21 cellular contexts compared by ENCODE assay signal in genomic region chr6:47714802-47715201, GRCh38. TPM values are rescaled to one million over a fixed set of nuclear protein-coding genes. Genes with fewer than 3 reads are reported as not detected.
A peak's percentile ranks its signal among the peaks of the same experiment; 100 is the strongest.
DNase-seq lines count a peak whose midpoint lies in the region; ATAC-seq, FAIRE-seq and TF ChIP-seq lines count a peak whose summit lies in the region.
"Had no signal": no experiment of that assay in that cellular context is flagged by ENCODE, and none has a peak within 500 bp of the region (broad histone marks: within the 10 kb centered on the region; RNA-seq: fewer than 3 reads in every experiment).

No MANE protein-coding gene starts in this region.

- TF ChIP-seq EP300 in K562 (IDR thresholded peaks at IDR 0.05; ENCODE audit: low read length) = no peak
- TF ChIP-seq EP300 in HepG2 (IDR thresholded peaks at IDR 0.05; ENCODE audit: low read depth in 2 of 2, low read length in 2 of 2) = no peak
- no peak for TF ChIP-seq EP300 in HepG2 (CRISPR knock-in tag; IDR thresholded peaks at IDR 0.05; ENCODE audit: borderline replicate concordance)

- POLR2A ChIA-PET in K562 (lab: Yijun Ruan, JAX) = no interaction called here
- POLR2A ChIA-PET in HepG2 (lab: Yijun Ruan, JAX) = no interaction called here

- intact Hi-C loops in K562 (cut with micrococcal nuclease) (no loop called here), HepG2 (cut with micrococcal nuclease; ENCODE audit: unreplicated experiment) (no loop called here)

- H3K9me3 ChIP-seq in K562 (replicated peaks; ENCODE audit: control insufficient read depth, insufficient read depth, low read depth, low read length) (no peaks in the 10 kb centered on the region), HepG2 (ENCODE audit: low read length) (no peaks in the 10 kb centered on the region)
- H3K9me3 ChIP-seq: BE2C had no signal

- peak; percentile 1 to 16 for DNase-seq in activated T-cell treated with anti-CD3 and anti-CD28 coated beads, Interleukin-2, amount 50 U/mL, for 72 hours
- DNase-seq in activated T-cell treated with anti-CD3 and anti-CD28 coated beads for 4 hours (no peak), RPMI7951 (ENCODE audit: low read depth) (peak; percentile 52), K562 (ENCODE audit: extremely low read depth in 1 of 4, low spot score in 3 of 4) (peak in 1 of 4 experiments; percentile 8), putamen (ENCODE audit: low spot score) (no peak), HepG2 (ENCODE audit: low spot score) (no peak)
- peak; percentile 10 to 54 for DNase-seq in stimulated activated naive CD8-positive, alpha-beta T cell treated with anti-CD3 and anti-CD28 coated beads, Interleukin-15, amount 100 ng/mL, for 72 hours
- DNase-seq: BE2C; CD4-positive, alpha-beta memory T cell; DMS79 treated with DMSO at 0.1 percent for 48 hours; GDM1; NCI-H1105; NCI-H187 treated with DMSO at 0.1 percent for 48 hours; NCI-H2171; NCI-H446 treated with DMSO at 0.1 percent for 48 hours; NCI-H774; SHP77 treated with DMSO at 0.1 percent for 48 hours had no signal

- H4K20me1 ChIP-seq in K562 (replicated peaks; ENCODE audit: control insufficient read depth, insufficient read depth, low read length) (no peaks in the 10 kb centered on the region), HepG2 (ENCODE audit: insufficient read depth, low read length) (no peaks in the 10 kb centered on the region)

- H3K4me3 Mint-ChIP-seq in activated T-cell treated with anti-CD3 and anti-CD28 coated beads, Interleukin-2, amount 50 U/mL, for 72 hours = no peak overlapping the region
- H3K4me3 Mint-ChIP-seq in stimulated activated naive CD8-positive, alpha-beta T cell treated with anti-CD3 and anti-CD28 coated beads, Interleukin-15, amount 100 ng/mL, for 72 hours = no peak overlapping the region
- H3K4me3 Mint-ChIP-seq: CD4-positive, alpha-beta memory T cell; GM23338 had no signal

- peak in 1 of 2 donors; percentile 24 for ATAC-seq in activated T-cell treated with anti-CD3 and anti-CD28 coated beads, Interleukin-2, amount 50 U/mL, for 72 hours (replicated peaks in 1 of 2)
- ATAC-seq in K562 (peak; percentile 49), GM18498 (IDR thresholded peaks at IDR 0.05; ENCODE audit: unreplicated experiment) (no peak), HepG2 (no peak)
- ATAC-seq in stimulated activated naive CD8-positive, alpha-beta T cell treated with anti-CD3 and anti-CD28 coated beads, Interleukin-15, amount 100 ng/mL, for 72 hours = peak; percentile 83
- ATAC-seq: GM23338 had no signal

- H3K27ac ChIP-seq in K562 (ENCODE audit: extremely low read depth, low read depth, low read length) (no peak overlapping the region), HepG2 (ENCODE audit: extremely low read length, insufficient read depth, low read length) (no peak overlapping the region)

- BruUV-seq in K562 (replicated peaks; lab: Mats Ljungman, UMichigan) (no TSS peak), HepG2 (replicated peaks; lab: Mats Ljungman, UMichigan) (no TSS peak)

- H3K4me1 Mint-ChIP-seq in activated T-cell treated with anti-CD3 and anti-CD28 coated beads, Interleukin-2, amount 50 U/mL, for 72 hours (ENCODE audit: low read depth) = peaks cover 21% of the 10 kb centered on the region
- H3K4me1 Mint-ChIP-seq in stimulated activated naive CD8-positive, alpha-beta T cell treated with anti-CD3 and anti-CD28 coated beads, Interleukin-15, amount 100 ng/mL, for 72 hours = peaks cover 26% of the 10 kb centered on the region
- H3K4me1 Mint-ChIP-seq: CD4-positive, alpha-beta memory T cell; GM23338 had no signal

- TF ChIP-seq CTCF in K562 (IDR thresholded peaks at IDR 0.05 in 2 of 3, conservative IDR thresholded peaks at IDR 0.05 in 1 of 3; ENCODE audit: insufficient read depth in 2 of 3, low read depth in 1 of 3, low read length in 3 of 3) (0 out of 6 replicates have a peak, but pooled peaks of 1 of the 3 experiments have one; percentile 5), HepG2 (CRISPR knock-in tag; IDR thresholded peaks at IDR 0.05) (no peak)

- H3K9me3 Mint-ChIP-seq in activated T-cell treated with anti-CD3 and anti-CD28 coated beads, Interleukin-2, amount 50 U/mL, for 72 hours = peaks cover 0 to 5% of the 10 kb centered on the region in 2 donors
- peaks cover 3 to 21% of the 10 kb centered on the region in 2 donors for H3K9me3 Mint-ChIP-seq in stimulated activated naive CD8-positive, alpha-beta T cell treated with anti-CD3 and anti-CD28 coated beads, Interleukin-15, amount 100 ng/mL, for 72 hours

- H3K36me3 Mint-ChIP-seq in activated T-cell treated with anti-CD3 and anti-CD28 coated beads, Interleukin-2, amount 50 U/mL, for 72 hours (ENCODE audit: insufficient read depth in 2 of 2) = peaks cover 0 to 1% of the 10 kb centered on the region in 2 donors
- H3K36me3 Mint-ChIP-seq: CD4-positive, alpha-beta memory T cell had no signal

- no peak overlapping the region for H3K27ac Mint-ChIP-seq in activated T-cell treated with anti-CD3 and anti-CD28 coated beads, Interleukin-2, amount 50 U/mL, for 72 hours
- peak overlapping the region; percentile 3 to 79 for H3K27ac Mint-ChIP-seq in stimulated activated naive CD8-positive, alpha-beta T cell treated with anti-CD3 and anti-CD28 coated beads, Interleukin-15, amount 100 ng/mL, for 72 hours
- H3K27ac Mint-ChIP-seq: CD4-positive, alpha-beta memory T cell; GM23338 had no signal

- no peaks in the 10 kb centered on the region for H3K36me3 ChIP-seq in K562 (ENCODE audit: control insufficient read depth, insufficient read depth, low read length)
- H3K36me3 ChIP-seq in HepG2 (replicated peaks in 1 of 2; ENCODE audit: control insufficient read depth in 1 of 2, insufficient read depth in 2 of 2, low read length in 2 of 2) = no peaks in the 10 kb centered on the region
- H3K36me3 ChIP-seq: BE2C had no signal

- H3K27me3 Mint-ChIP-seq in activated T-cell treated with anti-CD3 and anti-CD28 coated beads, Interleukin-2, amount 50 U/mL, for 72 hours (ENCODE audit: low read depth) = peaks cover 34% of the 10 kb centered on the region
- peaks cover 44% of the 10 kb centered on the region for H3K27me3 Mint-ChIP-seq in stimulated activated naive CD8-positive, alpha-beta T cell treated with anti-CD3 and anti-CD28 coated beads, Interleukin-15, amount 100 ng/mL, for 72 hours

- H3K9ac ChIP-seq in K562 (ENCODE audit: insufficient read depth in 1 of 2, low read depth in 2 of 2, low read length in 2 of 2) = no peak overlapping the region
- H3K9ac ChIP-seq in HepG2 (ENCODE audit: insufficient read depth, low read depth, low read length) = no peak overlapping the region

- TF ChIP-seq RAD21 in K562 (CRISPR knock-in tag; conservative IDR thresholded peaks at IDR 0.05 in 1 of 2, IDR thresholded peaks at IDR 0.05 in 1 of 2) (no peak), HepG2 (CRISPR knock-in tag; IDR thresholded peaks at IDR 0.05) (no peak)

- H3K27me3 ChIP-seq in K562 (ENCODE audit: control insufficient read depth in 2 of 2, insufficient read depth in 2 of 2, low read length in 2 of 2) (peaks cover 4 to 6% of the 10 kb centered on the region in 2 experiments; a peak in 4 of 5 replicates), HepG2 (ENCODE audit: control insufficient read depth in 1 of 2, insufficient read depth in 2 of 2, low read length in 2 of 2) (peaks cover 0 to 12% of the 10 kb centered on the region in 2 experiments; a peak in 2 of 5 replicates)

- no peaks in the 10 kb centered on the region for H3K9me1 ChIP-seq in K562 (ENCODE audit: control insufficient read depth, insufficient read depth, low read length)

- 0% methylated on average over 4 of the region's 4 CpGs for WGBS in K562 (ENCODE audit: insufficient coverage, low coverage, missing lambda C conversion rate)
- 27% methylated on average over 4 of the region's 4 CpGs for WGBS in HepG2 (ENCODE audit: low lambda C conversion rate)

- FAIRE-seq in K562 (lab: Jason Lieb, UNC) = no peak
- no peak for FAIRE-seq in HepG2 (lab: Jason Lieb, UNC)
- FAIRE-seq: RCC 7860 had no signal

- H3K4me1 ChIP-seq in K562 (replicated peaks in 1 of 2; ENCODE audit: control insufficient read depth in 2 of 2, insufficient read depth in 2 of 2, low read length in 2 of 2) (no peaks in the 10 kb centered on the region), HepG2 (ENCODE audit: insufficient read depth, low read length) (no peaks in the 10 kb centered on the region)
- H3K4me1 ChIP-seq: BE2C had no signal

- H3K4me2 ChIP-seq in K562 (ENCODE audit: insufficient read depth, low read length) (no peak overlapping the region), HepG2 (ENCODE audit: low read depth, low read length) (no peak overlapping the region)
- H3K4me2 ChIP-seq: GM23338 had no signal

- CTCF ChIA-PET in K562 (lab: Yijun Ruan, JAX; ENCODE audit: low intra/inter-chr PET ratio) (no interaction called here), HepG2 (lab: Yijun Ruan, JAX; ENCODE audit: low intra/inter-chr PET ratio, low total read pairs) (no interaction called here)

- H2AFZ ChIP-seq in K562 (ENCODE audit: low read depth, low read length) (no peak overlapping the region), HepG2 (ENCODE audit: low read length) (no peak overlapping the region)
- H2AFZ ChIP-seq: GM23338 had no signal

- H3K4me3 ChIP-seq in K562 (no peak overlapping the region), HepG2 (replicated peaks in 1 of 3; ENCODE audit: insufficient read depth in 1 of 3, low read depth in 2 of 3, low read length in 3 of 3) (no peak overlapping the region)
- H3K4me3 ChIP-seq: GM23338 had no signal

- TF ChIP-seq POLR2A in K562 (conservative IDR thresholded peaks at IDR 0.05) (no peak), HepG2 (IDR thresholded peaks at IDR 0.05; ENCODE audit: insufficient read depth in 1 of 2, low read depth in 2 of 2, low read length in 2 of 2) (no peak)

- H3K79me2 ChIP-seq in K562 (ENCODE audit: control insufficient read depth, insufficient read depth, low read length) (no peaks in the 10 kb centered on the region), HepG2 (ENCODE audit: insufficient read depth, low read length) (no peaks in the 10 kb centered on the region)

- in situ Hi-C loops in K562 (cut with MboI) = no loop called here
- in situ Hi-C loops in HepG2 (cut with HindIII; ENCODE audit: extremely low pct_ligation_motif_present, low pct_unique_long_range_greater_than_20kb) = no loop called here

RNA-seq across cellular contexts. Expression of gene ADGRF4, which starts 16.4 kb away (rescaled TPM):
- total RNA-seq in activated T-cell treated with anti-CD3 and anti-CD28 coated beads, Interleukin-2, amount 50 U/mL, for 72 hours = not detected
- under 0.01 TPM in 1 of 2 replicates, not detected in the other for total RNA-seq in RPMI7951 (2014; rRNA removed; shearing (Covaris generic))
- total RNA-seq in K562 (2011; cell fraction: chromatin; rRNA removed; ENCODE audit: low replicate concordance) = not detected in 2 replicates
- not detected in 2 replicates for total RNA-seq in K562 (2011; cell fraction: nucleolus; rRNA removed)
- not detected in 2 replicates for total RNA-seq in K562 (2011; cell fraction: nucleoplasm; rRNA removed)
- not detected in 2 replicates for total RNA-seq in K562 (2014; rRNA removed)
- total RNA-seq in K562 (2014; rRNA removed; fragmentation: Illumina TruSeq; extraction: Trizol) = not detected in 2 replicates
- total RNA-seq in K562 (2015; rRNA removed; fragmentation: Illumina TruSeq; extraction: Trizol) = not detected in 2 replicates
- total RNA-seq in K562 (2021) = not detected in 2 replicates
- polyA plus RNA-seq in K562 (2011; rRNA removed) = not detected in 2 replicates
- not detected in 2 replicates for polyA plus RNA-seq in K562 (2011; cell fraction: cytosol; rRNA removed)
- not detected in 2 replicates for polyA plus RNA-seq in K562 (2011; cell fraction: nucleus; rRNA removed)
- 0.04 TPM in 1 of 2 replicates, not detected in the other for polyA plus RNA-seq in K562 (2012)
- not detected in 2 replicates for polyA plus RNA-seq in K562 (2014; fragmentation: Illumina TruSeq; extraction: Trizol)
- not detected for polyA plus RNA-seq in K562 (2014; fragmentation: Nextera tagmentation; extraction: Ambion mirVana)
- polyA plus RNA-seq in K562 (2014; rRNA removed) = not detected in 2 replicates
- not detected in 2 replicates for polyA minus RNA-seq in K562 (2011; rRNA and poly(A)+ RNA removed)
- not detected in 2 replicates for polyA minus RNA-seq in K562 (2011; cell fraction: cytosol; rRNA and poly(A)+ RNA removed)
- polyA minus RNA-seq in K562 (2011; cell fraction: nucleus; rRNA and poly(A)+ RNA removed) = not detected in 2 replicates
- not detected in 2 replicates for total RNA-seq in HepG2 (2016; rRNA removed; fragmentation: Illumina TruSeq; extraction: Trizol)
- not detected in 2 replicates for total RNA-seq in HepG2 (2016; cell fraction: cytosol; rRNA removed; fragmentation: Illumina TruSeq; extraction: Trizol; ENCODE audit: low read depth)
- not detected in 2 replicates for total RNA-seq in HepG2 (2016; cell fraction: insoluble cytoplasmic fraction; rRNA removed; fragmentation: Illumina TruSeq; extraction: Trizol)
- total RNA-seq in HepG2 (2016; cell fraction: membrane; rRNA removed; fragmentation: Illumina TruSeq; extraction: Trizol) = not detected in 2 replicates
- total RNA-seq in HepG2 (2016; cell fraction: nucleus; rRNA removed; fragmentation: Illumina TruSeq; extraction: Trizol) = not detected in 2 replicates
- polyA plus RNA-seq in HepG2 (2011; rRNA removed) = 0.01 TPM in 1 of 2 replicates, not detected in the other
- polyA plus RNA-seq in HepG2 (2011; cell fraction: cytosol; rRNA removed) = 0.01 TPM in 2 replicates
- not detected in 2 replicates for polyA plus RNA-seq in HepG2 (2011; cell fraction: nucleus; rRNA removed)
- polyA plus RNA-seq in HepG2 (2012) = not detected in 2 replicates
- polyA plus RNA-seq in HepG2 (2016; cell fraction: cytosol; fragmentation: Illumina TruSeq; extraction: Trizol; ENCODE audit: low read depth) = not detected in 2 replicates
- polyA plus RNA-seq in HepG2 (2016; cell fraction: insoluble cytoplasmic fraction; fragmentation: Illumina TruSeq; extraction: Trizol; ENCODE audit: low read depth) = not detected in 2 replicates
- not detected in 2 replicates for polyA plus RNA-seq in HepG2 (2016; cell fraction: membrane; fragmentation: Illumina TruSeq; extraction: Trizol; ENCODE audit: low read depth)
- polyA plus RNA-seq in HepG2 (2016; cell fraction: nucleus; fragmentation: Illumina TruSeq; extraction: Trizol; ENCODE audit: insufficient read depth, low read depth) = not detected in 2 replicates
- polyA minus RNA-seq in HepG2 (2011; rRNA and poly(A)+ RNA removed; ENCODE audit: low replicate concordance) = 0.21 TPM in 1 of 2 replicates, not detected in the other
- not detected in 2 replicates for polyA minus RNA-seq in HepG2 (2011; cell fraction: cytosol; rRNA and poly(A)+ RNA removed)
- not detected in 2 replicates for polyA minus RNA-seq in HepG2 (2011; cell fraction: nucleus; rRNA and poly(A)+ RNA removed)
- total RNA-seq: A673; CD4-positive, alpha-beta memory T cell; GM23338 had no signal
- polyA plus RNA-seq: CD4-positive, alpha-beta memory T cell; GM23338 had no signal

Comparison
In these comparisons a context has a peak if more than half of its experiments do, and no peak if none do; other contexts are left out.
1. DNase-seq: peak in activated T-cell treated with anti-CD3 and anti-CD28 coated beads, Interleukin-2, amount 50 U/mL, for 72 hours (2 of 2), RPMI7951 (single experiment) and stimulated activated naive CD8-positive, alpha-beta T cell treated with anti-CD3 and anti-CD28 coated beads, Interleukin-15, amount 100 ng/mL, for 72 hours (2 of 2); none in activated T-cell treated with anti-CD3 and anti-CD28 coated beads for 4 hours (single experiment), putamen (single experiment) and HepG2 (single experiment).
2. ATAC-seq: peak in K562 (single experiment) and stimulated activated naive CD8-positive, alpha-beta T cell treated with anti-CD3 and anti-CD28 coated beads, Interleukin-15, amount 100 ng/mL, for 72 hours (single experiment); none in GM18498 (single experiment) and HepG2 (single experiment).